9 cellular contexts compared by ENCODE assay signal in the genomic region with DNA sequence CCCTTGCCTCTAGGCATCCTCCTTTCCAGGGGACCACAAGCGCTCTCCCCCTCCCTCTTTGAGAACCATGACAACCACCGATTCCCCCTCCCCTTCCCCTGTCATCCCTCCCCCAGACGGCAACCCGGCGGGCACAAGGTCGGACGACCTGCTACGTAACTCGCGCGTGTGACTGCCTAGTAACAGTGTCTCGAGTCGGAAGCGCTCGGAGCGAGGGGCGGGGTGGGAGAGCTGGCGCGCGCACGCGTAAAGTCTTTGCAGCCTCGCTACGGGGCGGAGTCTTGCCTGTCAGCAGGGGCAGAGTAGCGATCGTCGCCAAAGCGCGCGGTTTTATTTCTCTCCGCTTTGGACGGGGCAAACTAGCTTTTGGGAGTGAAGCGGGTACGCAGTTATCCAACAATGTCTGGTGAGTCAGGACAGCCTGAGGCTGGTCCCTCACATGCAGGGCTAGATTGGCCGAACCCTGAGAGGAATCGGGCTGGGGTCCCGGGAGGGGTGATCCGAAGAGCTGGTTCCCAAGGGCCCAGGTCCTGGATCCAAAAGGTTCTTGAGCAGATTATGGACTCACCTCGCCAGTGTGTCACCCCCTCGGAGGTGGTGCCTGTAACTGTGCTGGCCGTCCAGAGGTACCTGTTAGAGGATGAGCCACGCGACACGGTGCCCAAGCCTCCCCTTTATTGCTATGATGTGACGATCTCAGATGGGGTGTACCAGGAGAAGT. TPM values are rescaled to one million over a fixed set of nuclear protein-coding genes. Genes with fewer than 3 reads are reported as not detected.
DNase-seq lines count a peak whose midpoint lies in the region; ATAC-seq and TF ChIP-seq lines count a peak whose summit lies in the region.
"Had no signal": no experiment of that assay in that cellular context is flagged by ENCODE, and none has a peak within 500 bp of the region (broad histone marks: within the 10 kb centered on the region; RNA-seq: fewer than 3 reads in every experiment).

A gene with protein sequence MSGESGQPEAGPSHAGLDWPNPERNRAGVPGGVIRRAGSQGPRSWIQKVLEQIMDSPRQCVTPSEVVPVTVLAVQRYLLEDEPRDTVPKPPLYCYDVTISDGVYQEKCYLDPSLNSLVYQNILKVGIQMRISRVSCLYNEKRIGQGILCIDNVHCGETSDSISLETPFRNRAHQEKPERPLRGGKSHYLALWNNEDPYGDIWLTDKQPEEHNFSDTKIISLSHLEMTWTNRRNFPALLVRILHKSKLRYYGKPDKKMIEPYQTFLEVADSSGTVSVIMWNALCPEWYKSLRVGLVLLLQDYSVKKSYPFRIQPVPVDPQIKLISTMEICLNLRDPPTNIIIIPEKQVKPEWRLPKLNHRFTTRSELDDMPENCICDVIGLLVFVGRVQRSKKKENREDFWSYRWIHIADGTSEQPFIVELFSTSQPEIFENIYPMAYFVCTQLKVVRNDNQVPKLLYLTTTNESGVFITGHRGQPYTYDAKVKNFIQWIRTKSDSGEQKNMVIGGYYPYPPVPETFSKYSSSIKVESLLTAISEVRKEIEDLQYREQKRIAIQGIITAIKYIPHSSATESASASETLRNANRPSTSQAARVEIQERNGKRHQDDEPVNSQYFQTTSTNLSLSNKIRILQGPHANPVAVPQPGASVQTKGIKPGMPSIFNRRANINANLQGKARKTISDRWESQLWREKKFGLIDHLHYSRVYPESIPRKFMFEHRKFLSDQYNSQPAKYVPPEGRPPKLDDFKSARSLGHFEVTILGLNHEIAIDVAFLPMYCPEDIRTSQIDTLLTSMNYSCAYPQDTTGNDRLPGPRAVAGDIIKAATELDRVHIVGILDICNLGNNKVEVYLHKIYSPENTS (plus strand): TSS at position 297 of the 721 bp plus-strand sequence. CDS start 103 bp downstream, at position 400.

- H3K9me3 ChIP-seq in lower lobe of right lung: no peaks in the 10 kb centered on the region

- TF ChIP-seq CTCF in lower lobe of right lung (IDR thresholded peaks at IDR 0.05): no peak

- H3K4me3 ChIP-seq in lower lobe of right lung: peak within 1 kb of the TSS; percentile 58

- H3K36me3 ChIP-seq in lower lobe of right lung: no peaks in the 10 kb centered on the region

- no peaks in the 10 kb centered on the region for H3K27me3 ChIP-seq in lower lobe of right lung (ENCODE audit: low read depth)

- H3K4me1 ChIP-seq in lower lobe of right lung: no peaks in the 10 kb centered on the region

- DNase-seq in NCI-H187 (lab: John Stamatoyannopoulos, UW) (peak; percentile 14 to 35), NCI-H187 treated with DMSO at 0.1 percent for 48 hours (lab: John Stamatoyannopoulos, UW) (no peak), NCI-H226 (peak; percentile 49), ecto neural progenitor cell (ENCODE audit: low spot score) (peak; percentile 88), lower lobe of right lung (peak; percentile 89)
- peak; percentile 76 to 84 for DNase-seq in activated CD4-positive, alpha-beta T cell treated with anti-CD3 and anti-CD28 coated beads, Interleukin-2, amount 50 U/mL, for 48 hours
- DNase-seq in stimulated activated CD4-positive, alpha-beta T cell treated with anti-CD3 and anti-CD28 coated beads, Interleukin-4, amount 100 ng/mL, for 48 hours (ENCODE audit: low read depth in 2 of 2): peak; percentile 68 to 78

- intact Hi-C loops in lower lobe of right lung (cut with DNase I): no loop called here

- H3K27ac ChIP-seq in lower lobe of right lung: peak within 1 kb of the TSS; percentile 53
- H3K27ac ChIP-seq: C4-2B had no signal

- ATAC-seq in HG02970 (IDR thresholded peaks at IDR 0.05; ENCODE audit: low FRiP score, unreplicated experiment) (peak; percentile 99), lower lobe of right lung (peak; percentile 97 to 99)

RNA-seq across cellular contexts. Expression of the gene that starts here (rescaled TPM):
- 3.7 TPM for total RNA-seq in lower lobe of right lung
